Comparison of ENCODE assay signal across 1 cellular context in the genomic region with DNA sequence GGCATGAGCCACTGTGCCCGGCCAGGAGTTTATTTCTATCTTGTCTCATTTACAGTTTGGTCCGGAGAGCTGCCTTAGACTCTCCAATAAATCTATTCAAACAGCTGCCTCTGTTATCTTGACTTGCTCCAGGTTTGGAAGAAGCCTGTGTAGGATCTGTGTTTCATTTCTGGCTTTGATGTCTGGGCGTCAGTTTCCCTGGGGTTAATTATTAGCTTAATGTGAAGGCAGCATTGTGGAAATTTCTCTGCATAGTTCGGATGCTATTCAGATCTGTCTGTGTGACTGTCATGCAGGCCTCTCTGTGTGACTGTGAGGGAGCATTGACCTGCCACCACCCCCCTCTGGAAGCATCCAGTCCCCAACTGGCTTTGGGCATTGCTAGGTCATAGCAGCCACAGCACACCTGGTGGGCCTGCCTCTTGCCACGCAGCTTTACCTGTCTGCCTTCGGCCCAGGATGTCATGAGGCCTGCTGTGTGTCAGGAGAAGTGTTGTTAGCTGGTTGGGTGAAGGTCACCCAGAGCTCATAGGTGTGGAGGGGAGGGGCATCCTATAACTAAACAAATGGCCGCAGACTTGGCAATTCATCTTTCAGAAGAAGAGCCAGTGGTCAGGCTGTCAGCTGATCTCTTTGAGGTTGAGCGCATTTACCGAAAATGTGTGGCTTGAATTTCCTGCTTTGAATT.
A peak's percentile ranks its signal among the peaks of the same experiment; 100 is the strongest.
TF ChIP-seq lines count a peak whose summit lies in the region.

No MANE protein-coding gene starts in this region.

TF ChIP-seq in HepG2, 621 proteins besides CTCF, POLR2A, EP300 and RAD21 (continued from another document and continues in another):
- TF ChIP-seq, protein P1, sequence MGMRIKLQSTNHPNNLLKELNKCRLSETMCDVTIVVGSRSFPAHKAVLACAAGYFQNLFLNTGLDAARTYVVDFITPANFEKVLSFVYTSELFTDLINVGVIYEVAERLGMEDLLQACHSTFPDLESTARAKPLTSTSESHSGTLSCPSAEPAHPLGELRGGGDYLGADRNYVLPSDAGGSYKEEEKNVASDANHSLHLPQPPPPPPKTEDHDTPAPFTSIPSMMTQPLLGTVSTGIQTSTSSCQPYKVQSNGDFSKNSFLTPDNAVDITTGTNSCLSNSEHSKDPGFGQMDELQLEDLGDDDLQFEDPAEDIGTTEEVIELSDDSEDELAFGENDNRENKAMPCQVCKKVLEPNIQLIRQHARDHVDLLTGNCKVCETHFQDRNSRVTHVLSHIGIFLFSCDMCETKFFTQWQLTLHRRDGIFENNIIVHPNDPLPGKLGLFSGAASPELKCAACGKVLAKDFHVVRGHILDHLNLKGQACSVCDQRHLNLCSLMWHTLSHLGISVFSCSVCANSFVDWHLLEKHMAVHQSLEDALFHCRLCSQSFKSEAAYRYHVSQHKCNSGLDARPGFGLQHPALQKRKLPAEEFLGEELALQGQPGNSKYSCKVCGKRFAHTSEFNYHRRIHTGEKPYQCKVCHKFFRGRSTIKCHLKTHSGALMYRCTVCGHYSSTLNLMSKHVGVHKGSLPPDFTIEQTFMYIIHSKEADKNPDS (CRISPR knock-in tag; IDR thresholded peaks at IDR 0.05): no peak
- no peak for TF ChIP-seq NFRKB (IDR thresholded peaks at IDR 0.05)
- no peak for TF ChIP-seq ZNF468 (CRISPR knock-in tag; IDR thresholded peaks at IDR 0.05)
- no peak for TF ChIP-seq ZNF101 (CRISPR knock-in tag; IDR thresholded peaks at IDR 0.05; ENCODE audit: borderline replicate concordance, low read depth)
- TF ChIP-seq SPEN (CRISPR knock-in tag; IDR thresholded peaks at IDR 0.05; ENCODE audit: low read depth): no peak
- TF ChIP-seq RBM22 (optimal IDR thresholded peaks at IDR 0.05; ENCODE audit: low read length): no peak
- TF ChIP-seq FOXM1 (CRISPR knock-in tag; IDR thresholded peaks at IDR 0.05): no peak
- no peak for TF ChIP-seq ZNF3 (CRISPR knock-in tag; IDR thresholded peaks at IDR 0.05)
- TF ChIP-seq, protein P2, sequence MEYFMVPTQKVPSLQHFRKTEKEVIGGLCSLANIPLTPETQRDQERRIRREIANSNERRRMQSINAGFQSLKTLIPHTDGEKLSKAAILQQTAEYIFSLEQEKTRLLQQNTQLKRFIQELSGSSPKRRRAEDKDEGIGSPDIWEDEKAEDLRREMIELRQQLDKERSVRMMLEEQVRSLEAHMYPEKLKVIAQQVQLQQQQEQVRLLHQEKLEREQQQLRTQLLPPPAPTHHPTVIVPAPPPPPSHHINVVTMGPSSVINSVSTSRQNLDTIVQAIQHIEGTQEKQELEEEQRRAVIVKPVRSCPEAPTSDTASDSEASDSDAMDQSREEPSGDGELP (IDR thresholded peaks at IDR 0.05; ENCODE audit: borderline replicate concordance, low read depth): peak; percentile 96
- no peak; the same call in 1 of the 2 replicates for TF ChIP-seq ZNF724P (CRISPR knock-in tag; IDR thresholded peaks at IDR 0.05; ENCODE audit: borderline replicate concordance)
- no peak for TF ChIP-seq ZFP82 (CRISPR knock-in tag; IDR thresholded peaks at IDR 0.05; ENCODE audit: borderline replicate concordance)
- TF ChIP-seq TOE1 (CRISPR knock-in tag; IDR thresholded peaks at IDR 0.05): no peak
- TF ChIP-seq XRCC5 (optimal IDR thresholded peaks at IDR 0.05; ENCODE audit: low read length): no peak
- TF ChIP-seq DPF2 (CRISPR knock-in tag; IDR thresholded peaks at IDR 0.05; ENCODE audit: borderline replicate concordance, low read depth): no peak
- TF ChIP-seq, protein P3, sequence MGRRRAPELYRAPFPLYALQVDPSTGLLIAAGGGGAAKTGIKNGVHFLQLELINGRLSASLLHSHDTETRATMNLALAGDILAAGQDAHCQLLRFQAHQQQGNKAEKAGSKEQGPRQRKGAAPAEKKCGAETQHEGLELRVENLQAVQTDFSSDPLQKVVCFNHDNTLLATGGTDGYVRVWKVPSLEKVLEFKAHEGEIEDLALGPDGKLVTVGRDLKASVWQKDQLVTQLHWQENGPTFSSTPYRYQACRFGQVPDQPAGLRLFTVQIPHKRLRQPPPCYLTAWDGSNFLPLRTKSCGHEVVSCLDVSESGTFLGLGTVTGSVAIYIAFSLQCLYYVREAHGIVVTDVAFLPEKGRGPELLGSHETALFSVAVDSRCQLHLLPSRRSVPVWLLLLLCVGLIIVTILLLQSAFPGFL (CRISPR knock-in tag; IDR thresholded peaks at IDR 0.05): no peak
- TF ChIP-seq FOSL2 (CRISPR knock-in tag; IDR thresholded peaks at IDR 0.05): peak; percentile 54; the same call in 1 of the 2 replicates
- no peak; the same call in 1 of the 2 replicates for TF ChIP-seq ZNF232 (CRISPR knock-in tag; IDR thresholded peaks at IDR 0.05; ENCODE audit: borderline replicate concordance)
- TF ChIP-seq, protein P4, sequence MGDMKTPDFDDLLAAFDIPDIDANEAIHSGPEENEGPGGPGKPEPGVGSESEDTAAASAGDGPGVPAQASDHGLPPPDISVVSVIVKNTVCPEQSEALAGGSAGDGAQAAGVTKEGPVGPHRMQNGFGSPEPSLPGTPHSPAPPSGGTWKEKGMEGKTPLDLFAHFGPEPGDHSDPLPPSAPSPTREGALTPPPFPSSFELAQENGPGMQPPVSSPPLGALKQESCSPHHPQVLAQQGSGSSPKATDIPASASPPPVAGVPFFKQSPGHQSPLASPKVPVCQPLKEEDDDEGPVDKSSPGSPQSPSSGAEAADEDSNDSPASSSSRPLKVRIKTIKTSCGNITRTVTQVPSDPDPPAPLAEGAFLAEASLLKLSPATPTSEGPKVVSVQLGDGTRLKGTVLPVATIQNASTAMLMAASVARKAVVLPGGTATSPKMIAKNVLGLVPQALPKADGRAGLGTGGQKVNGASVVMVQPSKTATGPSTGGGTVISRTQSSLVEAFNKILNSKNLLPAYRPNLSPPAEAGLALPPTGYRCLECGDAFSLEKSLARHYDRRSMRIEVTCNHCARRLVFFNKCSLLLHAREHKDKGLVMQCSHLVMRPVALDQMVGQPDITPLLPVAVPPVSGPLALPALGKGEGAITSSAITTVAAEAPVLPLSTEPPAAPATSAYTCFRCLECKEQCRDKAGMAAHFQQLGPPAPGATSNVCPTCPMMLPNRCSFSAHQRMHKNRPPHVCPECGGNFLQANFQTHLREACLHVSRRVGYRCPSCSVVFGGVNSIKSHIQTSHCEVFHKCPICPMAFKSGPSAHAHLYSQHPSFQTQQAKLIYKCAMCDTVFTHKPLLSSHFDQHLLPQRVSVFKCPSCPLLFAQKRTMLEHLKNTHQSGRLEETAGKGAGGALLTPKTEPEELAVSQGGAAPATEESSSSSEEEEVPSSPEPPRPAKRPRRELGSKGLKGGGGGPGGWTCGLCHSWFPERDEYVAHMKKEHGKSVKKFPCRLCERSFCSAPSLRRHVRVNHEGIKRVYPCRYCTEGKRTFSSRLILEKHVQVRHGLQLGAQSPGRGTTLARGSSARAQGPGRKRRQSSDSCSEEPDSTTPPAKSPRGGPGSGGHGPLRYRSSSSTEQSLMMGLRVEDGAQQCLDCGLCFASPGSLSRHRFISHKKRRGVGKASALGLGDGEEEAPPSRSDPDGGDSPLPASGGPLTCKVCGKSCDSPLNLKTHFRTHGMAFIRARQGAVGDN (CRISPR knock-in tag; IDR thresholded peaks at IDR 0.05): peak; percentile 95
- TF ChIP-seq, protein P5, sequence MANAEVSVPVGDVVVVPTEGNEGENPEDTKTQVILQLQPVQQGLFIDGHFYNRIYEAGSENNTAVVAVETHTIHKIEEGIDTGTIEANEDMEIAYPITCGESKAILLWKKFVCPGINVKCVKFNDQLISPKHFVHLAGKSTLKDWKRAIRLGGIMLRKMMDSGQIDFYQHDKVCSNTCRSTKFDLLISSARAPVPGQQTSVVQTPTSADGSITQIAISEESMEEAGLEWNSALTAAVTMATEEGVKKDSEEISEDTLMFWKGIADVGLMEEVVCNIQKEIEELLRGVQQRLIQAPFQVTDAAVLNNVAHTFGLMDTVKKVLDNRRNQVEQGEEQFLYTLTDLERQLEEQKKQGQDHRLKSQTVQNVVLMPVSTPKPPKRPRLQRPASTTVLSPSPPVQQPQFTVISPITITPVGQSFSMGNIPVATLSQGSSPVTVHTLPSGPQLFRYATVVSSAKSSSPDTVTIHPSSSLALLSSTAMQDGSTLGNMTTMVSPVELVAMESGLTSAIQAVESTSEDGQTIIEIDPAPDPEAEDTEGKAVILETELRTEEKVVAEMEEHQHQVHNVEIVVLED (CRISPR knock-in tag; IDR thresholded peaks at IDR 0.05; ENCODE audit: borderline replicate concordance): peak; percentile 33; the same call in 1 of the 2 replicates
- TF ChIP-seq ZNF317 (CRISPR knock-in tag; IDR thresholded peaks at IDR 0.05): peak; percentile 26; the same call in 1 of the 2 replicates
- TF ChIP-seq RFX1 (IDR thresholded peaks at IDR 0.05): no peak
- TF ChIP-seq, protein P6, sequence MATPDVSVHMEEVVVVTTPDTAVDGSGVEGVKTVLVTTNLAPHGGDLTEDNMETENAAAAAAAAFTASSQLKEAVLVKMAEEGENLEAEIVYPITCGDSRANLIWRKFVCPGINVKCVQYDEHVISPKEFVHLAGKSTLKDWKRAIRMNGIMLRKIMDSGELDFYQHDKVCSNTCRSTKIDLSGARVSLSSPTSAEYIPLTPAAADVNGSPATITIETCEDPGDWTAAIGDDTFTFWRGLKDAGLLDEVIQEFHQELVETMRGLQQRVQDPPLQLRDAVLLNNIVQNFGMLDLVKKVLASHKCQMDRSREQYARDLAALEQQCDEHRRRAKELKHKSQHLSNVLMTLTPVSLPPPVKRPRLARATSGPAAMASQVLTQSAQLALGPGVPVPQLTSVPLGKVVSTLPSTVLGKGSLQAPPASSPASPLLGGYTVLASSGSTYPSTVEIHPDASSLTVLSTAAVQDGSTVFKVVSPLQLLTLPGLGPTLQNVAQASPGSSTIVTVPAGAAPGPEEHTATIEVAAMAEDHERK (CRISPR knock-in tag; IDR thresholded peaks at IDR 0.05; ENCODE audit: low read depth): no peak
- no peak for TF ChIP-seq JARID2 (CRISPR knock-in tag; IDR thresholded peaks at IDR 0.05; ENCODE audit: insufficient replicate concordance)
- TF ChIP-seq, protein P7, sequence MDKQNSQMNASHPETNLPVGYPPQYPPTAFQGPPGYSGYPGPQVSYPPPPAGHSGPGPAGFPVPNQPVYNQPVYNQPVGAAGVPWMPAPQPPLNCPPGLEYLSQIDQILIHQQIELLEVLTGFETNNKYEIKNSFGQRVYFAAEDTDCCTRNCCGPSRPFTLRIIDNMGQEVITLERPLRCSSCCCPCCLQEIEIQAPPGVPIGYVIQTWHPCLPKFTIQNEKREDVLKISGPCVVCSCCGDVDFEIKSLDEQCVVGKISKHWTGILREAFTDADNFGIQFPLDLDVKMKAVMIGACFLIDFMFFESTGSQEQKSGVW (CRISPR knock-in tag; IDR thresholded peaks at IDR 0.05; ENCODE audit: borderline replicate concordance): no peak
- TF ChIP-seq, protein P8, sequence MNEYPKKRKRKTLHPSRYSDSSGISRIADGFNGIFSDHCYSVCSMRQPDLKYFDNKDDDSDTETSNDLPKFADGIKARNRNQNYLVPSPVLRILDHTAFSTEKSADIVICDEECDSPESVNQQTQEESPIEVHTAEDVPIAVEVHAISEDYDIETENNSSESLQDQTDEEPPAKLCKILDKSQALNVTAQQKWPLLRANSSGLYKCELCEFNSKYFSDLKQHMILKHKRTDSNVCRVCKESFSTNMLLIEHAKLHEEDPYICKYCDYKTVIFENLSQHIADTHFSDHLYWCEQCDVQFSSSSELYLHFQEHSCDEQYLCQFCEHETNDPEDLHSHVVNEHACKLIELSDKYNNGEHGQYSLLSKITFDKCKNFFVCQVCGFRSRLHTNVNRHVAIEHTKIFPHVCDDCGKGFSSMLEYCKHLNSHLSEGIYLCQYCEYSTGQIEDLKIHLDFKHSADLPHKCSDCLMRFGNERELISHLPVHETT (CRISPR knock-in tag; conservative IDR thresholded peaks at IDR 0.05): 0 out of 2 replicates have a peak, but pooled peaks have one; percentile 33
- TF ChIP-seq REL (CRISPR knock-in tag; conservative IDR thresholded peaks at IDR 0.05): no peak
- no peak for TF ChIP-seq U2AF2 (IDR thresholded peaks at IDR 0.05; ENCODE audit: low read depth, low read length)
- TF ChIP-seq, protein P9, sequence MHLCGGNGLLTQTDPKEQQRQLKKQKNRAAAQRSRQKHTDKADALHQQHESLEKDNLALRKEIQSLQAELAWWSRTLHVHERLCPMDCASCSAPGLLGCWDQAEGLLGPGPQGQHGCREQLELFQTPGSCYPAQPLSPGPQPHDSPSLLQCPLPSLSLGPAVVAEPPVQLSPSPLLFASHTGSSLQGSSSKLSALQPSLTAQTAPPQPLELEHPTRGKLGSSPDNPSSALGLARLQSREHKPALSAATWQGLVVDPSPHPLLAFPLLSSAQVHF (CRISPR knock-in tag; IDR thresholded peaks at IDR 0.05): no peak
- no peak for TF ChIP-seq SCMH1 (CRISPR knock-in tag; IDR thresholded peaks at IDR 0.05; ENCODE audit: borderline replicate concordance)
- TF ChIP-seq RORA (CRISPR knock-in tag; IDR thresholded peaks at IDR 0.05): no peak
- no peak for TF ChIP-seq SRF (IDR thresholded peaks at IDR 0.05; ENCODE audit: low read depth, low read length)
- no peak for TF ChIP-seq BHLHE40 (IDR thresholded peaks at IDR 0.05; ENCODE audit: low read length)
- TF ChIP-seq, protein P10, sequence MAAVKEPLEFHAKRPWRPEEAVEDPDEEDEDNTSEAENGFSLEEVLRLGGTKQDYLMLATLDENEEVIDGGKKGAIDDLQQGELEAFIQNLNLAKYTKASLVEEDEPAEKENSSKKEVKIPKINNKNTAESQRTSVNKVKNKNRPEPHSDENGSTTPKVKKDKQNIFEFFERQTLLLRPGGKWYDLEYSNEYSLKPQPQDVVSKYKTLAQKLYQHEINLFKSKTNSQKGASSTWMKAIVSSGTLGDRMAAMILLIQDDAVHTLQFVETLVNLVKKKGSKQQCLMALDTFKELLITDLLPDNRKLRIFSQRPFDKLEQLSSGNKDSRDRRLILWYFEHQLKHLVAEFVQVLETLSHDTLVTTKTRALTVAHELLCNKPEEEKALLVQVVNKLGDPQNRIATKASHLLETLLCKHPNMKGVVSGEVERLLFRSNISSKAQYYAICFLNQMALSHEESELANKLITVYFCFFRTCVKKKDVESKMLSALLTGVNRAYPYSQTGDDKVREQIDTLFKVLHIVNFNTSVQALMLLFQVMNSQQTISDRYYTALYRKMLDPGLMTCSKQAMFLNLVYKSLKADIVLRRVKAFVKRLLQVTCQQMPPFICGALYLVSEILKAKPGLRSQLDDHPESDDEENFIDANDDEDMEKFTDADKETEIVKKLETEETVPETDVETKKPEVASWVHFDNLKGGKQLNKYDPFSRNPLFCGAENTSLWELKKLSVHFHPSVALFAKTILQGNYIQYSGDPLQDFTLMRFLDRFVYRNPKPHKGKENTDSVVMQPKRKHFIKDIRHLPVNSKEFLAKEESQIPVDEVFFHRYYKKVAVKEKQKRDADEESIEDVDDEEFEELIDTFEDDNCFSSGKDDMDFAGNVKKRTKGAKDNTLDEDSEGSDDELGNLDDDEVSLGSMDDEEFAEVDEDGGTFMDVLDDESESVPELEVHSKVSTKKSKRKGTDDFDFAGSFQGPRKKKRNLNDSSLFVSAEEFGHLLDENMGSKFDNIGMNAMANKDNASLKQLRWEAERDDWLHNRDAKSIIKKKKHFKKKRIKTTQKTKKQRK (IDR thresholded peaks at IDR 0.05; ENCODE audit: low read length): no peak
- no peak for TF ChIP-seq SOX6 (IDR thresholded peaks at IDR 0.05)
- peak; percentile 86 for TF ChIP-seq SOX6 (CRISPR knock-in tag; IDR thresholded peaks at IDR 0.05)
